ENCODE assay signal across 20 cellular contexts in genomic region chr3:50068134-50068533, GRCh38. TPM values are rescaled to one million over a fixed set of nuclear protein-coding genes. Genes with fewer than 3 reads are reported as not detected.
DNase-seq lines count a peak whose midpoint lies in the region; ATAC-seq and TF ChIP-seq lines count a peak whose summit lies in the region.
"Had no signal": no experiment of that assay in that cellular context is flagged by ENCODE, and none has a peak within 500 bp of the region (broad histone marks: within the 10 kb centered on the region; RNA-seq: fewer than 3 reads in every experiment).

No MANE protein-coding gene starts in this region.

- H3K4me3 ChIP-seq in AG10803 (ENCODE audit: low read length) = no peak overlapping the region
- H3K4me3 ChIP-seq in tibial nerve = no peak overlapping the region
- H3K4me3 ChIP-seq in spleen = no peak overlapping the region
- H3K4me3 ChIP-seq: dorsolateral prefrontal cortex, PC-9 had no signal

- H3K4me1 ChIP-seq in tibial nerve (no peaks in the 10 kb centered on the region), spleen (no peaks in the 10 kb centered on the region)

- no peak overlapping the region for H3K27ac ChIP-seq in tibial nerve
- no peak overlapping the region for H3K27ac ChIP-seq in spleen
- H3K27ac ChIP-seq: dorsolateral prefrontal cortex, PC-9 had no signal

- intact Hi-C loops in spleen (cut with DNase I; ENCODE audit: low total_unique reads) = no loop called here

- WGBS in tibial nerve, 2 donors = 90 to 94% methylated on average over 2 of the region's 2 CpGs
- 87 to 99% (median 90%) methylated on average over 2 of the region's 2 CpGs for WGBS in spleen, 5 donors

- no peaks in the 10 kb centered on the region for H3K27me3 ChIP-seq in tibial nerve
- no peaks in the 10 kb centered on the region for H3K27me3 ChIP-seq in spleen (replicated peaks in 1 of 7)
- H3K27me3 ChIP-seq: dorsolateral prefrontal cortex had no signal

- H3K36me3 ChIP-seq in tibial nerve = peaks cover 2 to 100% (median 26%) of the 10 kb centered on the region in 3 donors
- H3K36me3 ChIP-seq in spleen = peaks cover 2 to 100% (median 98%) of the 10 kb centered on the region in 6 donors

- no peaks in the 10 kb centered on the region for H3K9me3 Mint-ChIP-seq in chondrocyte (ENCODE audit: low read depth)
- no peaks in the 10 kb centered on the region for H3K9me3 Mint-ChIP-seq in memory B cell

- H3K9me3 ChIP-seq in tibial nerve (no peaks in the 10 kb centered on the region), spleen (no peaks in the 10 kb centered on the region)

- H3K36me3 Mint-ChIP-seq in chondrocyte (ENCODE audit: low read depth) = peaks cover 47% of the 10 kb centered on the region
- H3K36me3 Mint-ChIP-seq in memory B cell = peaks cover 45% of the 10 kb centered on the region

- H3K4me1 Mint-ChIP-seq in chondrocyte (ENCODE audit: low read depth) = peaks cover 15% of the 10 kb centered on the region
- no peaks in the 10 kb centered on the region for H3K4me1 Mint-ChIP-seq in memory B cell

- DNase-seq in AG10803 (ENCODE audit: low read depth) (peak; percentile 49), M059J (ENCODE audit: low read depth) (peak; percentile 71), chondrocyte (ENCODE audit: low spot score) (no peak), memory B cell (ENCODE audit: low spot score in 2 of 2) (no peak), NOMO-1 treated with dmso at 0.1 percent for 144 hours (lab: John Stamatoyannopoulos, UW; ENCODE audit: unreplicated experiment) (no peak), tibial nerve (ENCODE audit: low spot score in 2 of 2) (no peak), spleen (no peak)
- DNase-seq: activated CD8-positive, alpha-beta T cell treated with anti-CD3 and anti-CD28 coated beads, Interleukin-2, amount 10 ng/mL, durations not matched to agents 7 days and 5 days; DMS79; dorsolateral prefrontal cortex; GOT3; head of caudate nucleus; NCI-H146; NCI-H2227 treated with DMSO at 0.1 percent for 48 hours; PC-9; right cardiac atrium; stimulated activated naive CD4-positive, alpha-beta T cell had no signal

- TF ChIP-seq POLR2A in tibial nerve (IDR thresholded peaks at IDR 0.05) = no peak
- TF ChIP-seq POLR2A in spleen (IDR thresholded peaks at IDR 0.05) = no peak

- TF ChIP-seq EP300 in tibial nerve (IDR thresholded peaks at IDR 0.05) = no peak

- no peak for ATAC-seq in memory B cell (ENCODE audit: low read depth)
- no peak for ATAC-seq in HG03354 (IDR thresholded peaks at IDR 0.05; ENCODE audit: poor library complexity, severe bottlenecking, unreplicated experiment)
- ATAC-seq: activated CD4-positive, CD25-positive, alpha-beta regulatory T cell treated with anti-CD3 and anti-CD28 coated beads, Interleukin-2, amount 50 U/mL, for 24 hours; activated CD8-positive, alpha-beta T cell treated with anti-CD3 and anti-CD28 coated beads, Interleukin-2, amount 10 ng/mL, durations not matched to agents 7 days and 5 days; right cardiac atrium had no signal

- TF ChIP-seq CTCF in AG10803 (conservative IDR thresholded peaks at IDR 0.05; ENCODE audit: low read length) (no peak), chondrocyte (IDR thresholded peaks at IDR 0.05) (no peak), tibial nerve (IDR thresholded peaks at IDR 0.05) (no peak), spleen (IDR thresholded peaks at IDR 0.05 in 8 of 11, conservative IDR thresholded peaks at IDR 0.05 in 3 of 11) (no peak)

- H3K4me3 Mint-ChIP-seq in chondrocyte (ENCODE audit: unreplicated experiment) (no peak overlapping the region), memory B cell (no peak overlapping the region)
- H3K4me3 Mint-ChIP-seq: activated CD8-positive, alpha-beta T cell treated with anti-CD3 and anti-CD28 coated beads, Interleukin-2, amount 10 ng/mL, durations not matched to agents 7 days and 5 days; activated naive CD8-positive, alpha-beta T cell had no signal

- H3K27ac Mint-ChIP-seq in chondrocyte (ENCODE audit: unreplicated experiment) (peak overlapping the region; percentile 86), memory B cell (peak overlapping the region; percentile 29)
- H3K27ac Mint-ChIP-seq: activated CD8-positive, alpha-beta T cell treated with anti-CD3 and anti-CD28 coated beads, Interleukin-2, amount 10 ng/mL, durations not matched to agents 7 days and 5 days had no signal

- H3K27me3 Mint-ChIP-seq in chondrocyte (ENCODE audit: low read depth) (no peaks in the 10 kb centered on the region), memory B cell (no peaks in the 10 kb centered on the region)
- H3K27me3 Mint-ChIP-seq: activated naive CD8-positive, alpha-beta T cell had no signal

RNA-seq across cellular contexts. Expression of gene RBM5, which starts 20.6 kb away (rescaled TPM):
- total RNA-seq in M059J (2014; rRNA removed; shearing (Covaris generic)) = 18.0 and 37.1 TPM in 2 replicates
- 119 to 147 TPM (median 127 TPM) in 3 replicates for total RNA-seq in chondrocyte
- total RNA-seq in tibial nerve = 100 to 1,000 TPM; 229 to 286 (median 260) TPM
- total RNA-seq in spleen = 100 to 1,000 TPM; 196 to 381 (median 263) TPM
- 100 to 1,000 TPM in 2 of 3 donors, 10 to 100 TPM in 1; 79.2 to 190 (median 149) TPM for polyA plus RNA-seq in spleen

Comparison
In these comparisons a context has a peak if more than half of its experiments do, and no peak if none do; other contexts are left out.
1. DNase-seq: peak in AG10803 (single experiment) and M059J (single experiment); none in chondrocyte (single experiment), memory B cell (0 of 2), NOMO-1 treated with dmso at 0.1 percent for 144 hours (single experiment), tibial nerve (0 of 2) and spleen (single experiment).